ENCODE assay signal across 8 cellular contexts in the genomic region with DNA sequence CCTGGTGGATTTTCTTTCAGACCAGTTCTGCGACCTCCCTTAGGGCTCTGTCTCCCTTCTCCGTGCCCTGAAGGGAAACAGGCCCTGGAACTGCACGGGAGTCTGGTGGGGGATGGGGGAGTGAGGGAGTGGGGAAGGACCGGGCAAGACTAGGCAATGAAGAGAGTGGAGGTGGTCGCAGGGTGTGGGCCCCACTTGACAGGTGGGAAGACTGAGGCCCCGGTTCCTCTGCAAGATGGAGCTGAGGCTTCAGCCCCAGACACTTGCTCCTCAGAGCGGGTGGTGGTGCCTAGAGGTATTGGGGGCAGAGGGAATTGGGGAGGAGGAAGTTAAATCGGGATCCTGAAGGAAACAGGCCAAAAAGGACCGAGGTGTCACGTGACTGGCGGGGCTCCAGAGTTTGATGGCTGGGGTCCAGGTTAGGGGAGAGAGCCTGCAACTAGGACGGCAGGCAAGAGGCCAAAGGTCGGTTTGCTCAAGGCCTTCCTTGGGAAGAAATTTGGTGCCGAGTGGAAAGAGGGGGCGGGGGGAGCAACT. TPM values are rescaled to one million over a fixed set of nuclear protein-coding genes. Genes with fewer than 3 reads are reported as not detected.
DNase-seq lines count a peak whose midpoint lies in the region; ATAC-seq and TF ChIP-seq lines count a peak whose summit lies in the region.

No MANE protein-coding gene starts in this region.

- WGBS in lung, 2 donors = 16 to 23% methylated on average over 15 of the region's 15 CpGs
- 10% methylated on average over 15 of the region's 15 CpGs for WGBS in thyroid gland, 2 donors

- H2AFZ ChIP-seq in KMS-11 (ENCODE audit: low read depth) = peak overlapping the region; percentile 67

- H3K79me2 ChIP-seq in KMS-11 (ENCODE audit: insufficient read depth, low read depth) = no peaks in the 10 kb centered on the region

- H3K36me3 ChIP-seq in KMS-11 (ENCODE audit: insufficient read depth) (no peaks in the 10 kb centered on the region), colonic mucosa (no peaks in the 10 kb centered on the region), lung (ENCODE audit: control insufficient read depth in 2 of 2, insufficient read depth in 2 of 2, low read length in 2 of 2) (peaks cover 0 to 5% of the 10 kb centered on the region in 2 donors), thyroid gland (no peaks in the 10 kb centered on the region)

- no peaks in the 10 kb centered on the region for H3K4me1 ChIP-seq in KMS-11 (ENCODE audit: low read depth, poor library complexity, severe bottlenecking)
- H3K4me1 ChIP-seq in colonic mucosa = peaks cover 5% of the 10 kb centered on the region
- H3K4me1 ChIP-seq in lung (ENCODE audit: control insufficient read depth in 2 of 2, insufficient read depth in 2 of 2, low read length in 2 of 2) = peaks cover 0 to 21% of the 10 kb centered on the region in 2 donors
- peaks cover 22 to 47% of the 10 kb centered on the region in 2 donors for H3K4me1 ChIP-seq in thyroid gland

- intact Hi-C loops in colonic mucosa (cut with DNase I) (no loop called here), thyroid gland (cut with DNase I) (no loop called here)

- H3K9ac ChIP-seq in KMS-11 (peak overlapping the region; percentile 53), colonic mucosa (ENCODE audit: low read depth in 2 of 2, low read length in 2 of 2) (peak overlapping the region; percentile 88 to 94)

- H3K27ac ChIP-seq in 22Rv1 (peak overlapping the region; percentile 65), KMS-11 (no peak overlapping the region), colonic mucosa (peak overlapping the region; percentile 59), lung (ENCODE audit: low read depth in 1 of 2, low read length in 1 of 2) (peak overlapping the region; percentile 57 to 87), thyroid gland (peak overlapping the region; percentile 78 to 91 (median 83))

- H3K4me3 ChIP-seq in KMS-11 (IDR thresholded peaks at IDR 0.05; ENCODE audit: insufficient read depth, low read depth, low read length) (no peak overlapping the region), colonic mucosa (peak overlapping the region; percentile 52), lung (peak overlapping the region; percentile 55), thyroid gland (replicated peaks in 1 of 3) (peak overlapping the region; percentile 4 to 74 (median 66))

- H3K27me3 ChIP-seq in KMS-11 (ENCODE audit: insufficient read depth, low read depth) (no peaks in the 10 kb centered on the region), colonic mucosa (no peaks in the 10 kb centered on the region), lung (ENCODE audit: control insufficient read depth, insufficient read depth) (no peaks in the 10 kb centered on the region), thyroid gland (no peaks in the 10 kb centered on the region)

- no peaks in the 10 kb centered on the region for H3K9me3 ChIP-seq in colonic mucosa
- H3K9me3 ChIP-seq in lung (ENCODE audit: control insufficient read depth in 2 of 2, insufficient read depth in 1 of 2, low read length in 1 of 2) = no peaks in the 10 kb centered on the region
- H3K9me3 ChIP-seq in thyroid gland = no peaks in the 10 kb centered on the region

- peak overlapping the region; percentile 34; the same call in 1 of the 2 replicates for H3K4me2 ChIP-seq in KMS-11

- no peak for TF ChIP-seq POLR2A in thyroid gland (IDR thresholded peaks at IDR 0.05)

- ATAC-seq in lung (ENCODE audit: insufficient read depth, low FRiP score) (peak; percentile 23), HG02798 (IDR thresholded peaks at IDR 0.05; ENCODE audit: poor library complexity, unreplicated experiment) (no peak)

- H4K20me1 ChIP-seq in KMS-11 (ENCODE audit: insufficient read depth) = no peaks in the 10 kb centered on the region

- TF ChIP-seq CTCF in 22Rv1 (IDR thresholded peaks at IDR 0.05) (no peak), KMS-11 (conservative IDR thresholded peaks at IDR 0.05; ENCODE audit: low read depth, low read length) (no peak), colonic mucosa (IDR thresholded peaks at IDR 0.05) (no peak), lung (IDR thresholded peaks at IDR 0.05; ENCODE audit: control extremely low read depth, extremely low read depth) (no peak), thyroid gland (IDR thresholded peaks at IDR 0.05) (no peak)

- DNase-seq in colonic mucosa (peak; percentile 93), lung (ENCODE audit: low spot score) (peak; percentile 86), thyroid gland (peak; percentile 92 to 94), NCI-H345 (lab: John Stamatoyannopoulos, UW) (no peak), activated gamma-delta T cell treated with Interleukin-2 at 50 U/mL for 16 hours (no peak)

RNA-seq across cellular contexts. Expression of a gene that starts 0.6 kb away (rescaled TPM):
- 10 to 100 TPM in 1 of 2 donors, 1 to 10 TPM in 1; 7.8 to 16.5 TPM for total RNA-seq in colonic mucosa
- total RNA-seq in lung = 10 to 100 TPM; 21.7 to 35.0 TPM
- 10 to 100 TPM; 30.5 to 43.9 TPM for polyA plus RNA-seq in lung
- 10 to 100 TPM; 32.1 to 44.8 (median 35.9) TPM for total RNA-seq in thyroid gland

RNA-seq across cellular contexts. Expression of a gene that starts 20.6 kb away (rescaled TPM):
- total RNA-seq in colonic mucosa = 10 to 100 TPM; 19.1 to 24.9 TPM
- 10 to 100 TPM; 29.3 to 31.2 TPM for total RNA-seq in lung
- polyA plus RNA-seq in lung = 10 to 100 TPM; 13.2 to 17.3 TPM
- 10 to 100 TPM; 23.7 to 46.6 (median 30.3) TPM for total RNA-seq in thyroid gland

RNA-seq across cellular contexts. Expression of a gene that starts 21.9 kb away (rescaled TPM):
- total RNA-seq in colonic mucosa = 10 to 100 TPM; 60.1 to 66.4 TPM
- 10 to 100 TPM; 48.7 to 62.3 TPM for total RNA-seq in lung
- polyA plus RNA-seq in lung = 10 to 100 TPM; 41.6 to 57.8 TPM
- 10 to 100 TPM; 64.2 to 93.3 (median 83.3) TPM for total RNA-seq in thyroid gland

RNA-seq across cellular contexts. Expression of a gene that starts 22.5 kb away (rescaled TPM):
- total RNA-seq in colonic mucosa (100 to 1,000 TPM; 221 to 228 TPM), lung (100 to 1,000 TPM in 1 of 2 donors, 10 to 100 TPM in 1; 74.9 to 174 TPM), thyroid gland (100 to 1,000 TPM; 155 to 232 (median 187) TPM)
- 100 to 1,000 TPM in 1 of 2 donors, 10 to 100 TPM in 1; 85.3 to 239 TPM for polyA plus RNA-seq in lung

RNA-seq across cellular contexts. Expression of a gene that starts 38.8 kb away (rescaled TPM):
- 10 to 100 TPM; 13.6 to 18.7 TPM for total RNA-seq in colonic mucosa
- total RNA-seq in lung = 10 to 100 TPM; 18.4 to 26.4 TPM
- polyA plus RNA-seq in lung = 10 to 100 TPM in 1 of 2 donors, 1 to 10 TPM in 1; 8.3 to 13.7 TPM
- total RNA-seq in thyroid gland = 10 to 100 TPM; 19.4 to 36.6 (median 20.3) TPM

Comparison
In these comparisons a context has a peak if more than half of its experiments do, and no peak if none do; other contexts are left out.
1. DNase-seq: peak in colonic mucosa (single experiment), lung (single experiment) and thyroid gland (2 of 2); none in NCI-H345 (single experiment) and activated gamma-delta T cell treated with Interleukin-2 at 50 U/mL for 16 hours (single experiment).